ENCODE assay signal across 11 cellular contexts in genomic region chr14:92546347-92547053, GRCh38. TPM values are rescaled to one million over a fixed set of nuclear protein-coding genes. Genes with fewer than 3 reads are reported as not detected.
DNase-seq lines count a peak whose midpoint lies in the region; ATAC-seq and TF ChIP-seq lines count a peak whose summit lies in the region.
"Had no signal": no experiment of that assay in that cellular context is flagged by ENCODE, and none has a peak within 500 bp of the region (broad histone marks: within the 10 kb centered on the region; RNA-seq: fewer than 3 reads in every experiment).

No MANE protein-coding gene starts in this region.

- H3F3A ChIP-seq in MM.1S (ENCODE audit: insufficient read depth, low read length), result peaks cover 11% of the 10 kb centered on the region; the same call in 1 of the 2 replicates

- H3K4me2 ChIP-seq in DND-41 (ENCODE audit: insufficient read depth, low read length), result no peak overlapping the region
- H3K4me2 ChIP-seq in MM.1S (ENCODE audit: low read depth, low read length), result no peak overlapping the region

- no peaks in the 10 kb centered on the region for H3K9me3 ChIP-seq in DND-41 (ENCODE audit: insufficient read depth, low read length, severe bottlenecking)
- no peaks in the 10 kb centered on the region for H3K9me3 ChIP-seq in MM.1S (replicated peaks; ENCODE audit: insufficient read depth, low read length)
- H3K9me3 ChIP-seq: tibial artery had no signal

- ATAC-seq in DND-41 (ENCODE audit: insufficient read depth, low read depth) (peak; percentile 32; the same call in 1 of the 3 replicates), HG02798 (IDR thresholded peaks at IDR 0.05; ENCODE audit: poor library complexity, unreplicated experiment) (no peak)

- no peak overlapping the region for H3K9ac ChIP-seq in DND-41 (ENCODE audit: low read depth, low read length)
- no peak overlapping the region for H3K9ac ChIP-seq in MM.1S (ENCODE audit: low read length)

- in situ Hi-C loops in ACHN (cut with HindIII; ENCODE audit: low pct_ligation_motif_present, low pct_unique_long_range_greater_than_20kb, low sequenced_read_pairs) (no loop called here), G401 (cut with HindIII; ENCODE audit: low sequenced_read_pairs) (no loop called here)

- TF ChIP-seq CTCF in DND-41 (IDR thresholded peaks at IDR 0.05; ENCODE audit: borderline replicate concordance, extremely low read depth, low read length, poor library complexity, severe bottlenecking) (no peak), MM.1S (IDR thresholded peaks at IDR 0.05; ENCODE audit: low read length) (no peak)

- H4K20me1 ChIP-seq in DND-41 (ENCODE audit: insufficient read depth, low read length) (no peaks in the 10 kb centered on the region), MM.1S (ENCODE audit: insufficient read depth, low read length) (no peaks in the 10 kb centered on the region)

- H2AFZ ChIP-seq in DND-41 (ENCODE audit: low read depth, low read length) (no peak overlapping the region), MM.1S (ENCODE audit: low read length) (no peak overlapping the region)

- H3K9me2 ChIP-seq in MM.1S (replicated peaks; ENCODE audit: insufficient read depth, low read length), result no peaks in the 10 kb centered on the region

- DNase-seq in ACHN, result peak; percentile 78
- no peak for DNase-seq in DND-41
- peak; percentile 87 for DNase-seq in RPMI7951 (ENCODE audit: low read depth)
- peak; percentile 26 for DNase-seq in left kidney (ENCODE audit: low read depth, low spot score)
- no peak for DNase-seq in G401 (ENCODE audit: low spot score)
- DNase-seq in SHP77 treated with DMSO at 0.1 percent for 48 hours (lab: John Stamatoyannopoulos, UW), result no peak
- no peak for DNase-seq in MM.1S
- DNase-seq: effector memory CD4-positive, alpha-beta T cell; NCI-H1048; tibial artery had no signal

- H3K4me1 ChIP-seq in DND-41 (ENCODE audit: insufficient read depth, low read length), result no peaks in the 10 kb centered on the region
- H3K4me1 ChIP-seq in MM.1S (ENCODE audit: low read length), result 0 out of 2 replicates have a peak, but pooled peaks cover 5% of the 10 kb centered on the region

- H3K79me2 ChIP-seq in DND-41 (ENCODE audit: insufficient read depth, low read length) (no peaks in the 10 kb centered on the region), MM.1S (ENCODE audit: low read length) (no peaks in the 10 kb centered on the region)

- H3K27ac ChIP-seq in DND-41 (ENCODE audit: low read length) (no peak overlapping the region), MM.1S (ENCODE audit: low read length) (no peak overlapping the region)
- H3K27ac ChIP-seq: tibial artery had no signal

- no peaks in the 10 kb centered on the region for H3K27me3 ChIP-seq in DND-41 (ENCODE audit: insufficient read depth, low read length, poor library complexity)
- no peaks in the 10 kb centered on the region for H3K27me3 ChIP-seq in MM.1S (replicated peaks; ENCODE audit: insufficient read depth, low read length)
- H3K27me3 ChIP-seq: tibial artery had no signal

- H3K36me3 ChIP-seq in DND-41 (ENCODE audit: insufficient read depth, low read length) (no peaks in the 10 kb centered on the region), MM.1S (replicated peaks; ENCODE audit: insufficient read depth, low read length) (no peaks in the 10 kb centered on the region)
- H3K36me3 ChIP-seq: tibial artery had no signal

- H3K4me3 ChIP-seq in DND-41 (ENCODE audit: low read depth in 1 of 2, low read length in 2 of 2), result no peak overlapping the region
- no peak overlapping the region for H3K4me3 ChIP-seq in MM.1S (ENCODE audit: low read length)
- H3K4me3 ChIP-seq: tibial artery had no signal

RNA-seq across cellular contexts. Expression of gene RIN3, which starts 32.9 kb away (rescaled TPM):
- 3.8 and 6.4 TPM in 2 replicates for total RNA-seq in RPMI7951 (2014; rRNA removed; shearing (Covaris generic))
- total RNA-seq in G401 (2014; rRNA removed; shearing (Covaris generic)), result 0.18 and 0.85 TPM in 2 replicates

Comparison
In these comparisons a context has a peak if more than half of its experiments do, and no peak if none do; other contexts are left out.
1. DNase-seq: peak in ACHN (single experiment), RPMI7951 (single experiment) and left kidney (single experiment); none in DND-41 (single experiment), G401 (single experiment), SHP77 treated with DMSO at 0.1 percent for 48 hours (single experiment) and MM.1S (single experiment).